22 cellular contexts compared by ENCODE assay signal in the genomic region with DNA sequence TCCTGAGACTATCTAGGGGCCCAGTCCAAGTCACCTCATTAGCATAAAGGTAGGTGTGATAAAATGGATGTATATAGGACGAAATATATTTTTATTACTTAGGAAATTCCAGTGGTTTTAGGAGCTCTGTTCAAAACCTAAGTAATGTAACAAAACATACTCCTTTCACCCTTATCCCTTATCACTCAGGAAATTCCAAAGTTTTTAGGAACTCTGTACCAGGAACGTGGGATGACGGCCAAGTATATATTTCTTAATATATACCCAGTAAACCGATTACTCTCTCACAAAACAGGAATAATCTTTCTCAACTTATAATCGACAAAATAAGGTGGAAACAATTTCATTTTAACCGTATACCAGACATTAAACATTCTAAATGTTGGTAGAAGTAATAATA.
A peak's percentile ranks its signal among the peaks of the same experiment; 100 is the strongest.
DNase-seq lines count a peak whose midpoint lies in the region; TF ChIP-seq lines count a peak whose summit lies in the region.
"Had no signal": no experiment of that assay in that cellular context is flagged by ENCODE, and none has a peak within 500 bp of the region (broad histone marks: within the 10 kb centered on the region; RNA-seq: fewer than 3 reads in every experiment).

No MANE protein-coding gene starts in this region.

- no peak for TF ChIP-seq CTCF in fibroblast of the aortic adventitia (IDR thresholded peaks at IDR 0.05; ENCODE audit: insufficient read depth, low read length)

- peak; percentile 72 for DNase-seq in NCI-H226
- peak; percentile 30 for DNase-seq in amniotic epithelial cell (ENCODE audit: low read depth)
- peak; percentile 1 for DNase-seq in fibroblast of the aortic adventitia (ENCODE audit: low read depth)
- no peak for DNase-seq in superior temporal gyrus (ENCODE audit: extremely low spot score)
- DNase-seq in activated gamma-delta T cell (lab: John Stamatoyannopoulos, UW), result no peak
- DNase-seq in NCI-H774 (lab: John Stamatoyannopoulos, UW), result no peak
- DNase-seq: AML-193; C1 segment of cervical spinal cord; CD4-positive, alpha-beta memory T cell; CD4-positive, CD25-positive, alpha-beta regulatory T cell; CD8-positive, alpha-beta memory T cell; COR-L47; DMS 273 treated with DMSO at 0.1 percent for 48 hours; DMS153; DMS53; DMS79; DND-41; EL; GDM1 had no signal

- no peak overlapping the region for H3K4me3 ChIP-seq in fibroblast of the aortic adventitia (ENCODE audit: low read depth, low read length)
- H3K4me3 ChIP-seq: A549, BLaER1, GM12878 had no signal

Comparison
In these comparisons a context has a peak if more than half of its experiments do, and no peak if none do; other contexts are left out.
1. DNase-seq: peak in NCI-H226 (single experiment), amniotic epithelial cell (single experiment) and fibroblast of the aortic adventitia (single experiment); none in superior temporal gyrus (single experiment), activated gamma-delta T cell (single experiment) and NCI-H774 (single experiment).